18 cellular contexts compared by ENCODE assay signal in genomic region chr19:47643281-47643680, GRCh38. TPM values are rescaled to one million over a fixed set of nuclear protein-coding genes. Genes with fewer than 3 reads are reported as not detected.
A peak's percentile ranks its signal among the peaks of the same experiment; 100 is the strongest.
DNase-seq lines count a peak whose midpoint lies in the region; ATAC-seq, FAIRE-seq and TF ChIP-seq lines count a peak whose summit lies in the region.
"Had no signal": no experiment of that assay in that cellular context is flagged by ENCODE, and none has a peak within 500 bp of the region (broad histone marks: within the 10 kb centered on the region; RNA-seq: fewer than 3 reads in every experiment).

No MANE protein-coding gene starts in this region.

- H3K4me1 ChIP-seq in Caco-2 (peaks cover 46% of the 10 kb centered on the region), HEK293 (ENCODE audit: control insufficient read depth, insufficient read depth, low read length) (peaks cover 21% of the 10 kb centered on the region), small intestine (ENCODE audit: control insufficient read depth in 2 of 2, insufficient read depth in 1 of 2, low read depth in 1 of 2, low read length in 1 of 2) (peaks cover 2 to 3% of the 10 kb centered on the region in 2 donors)

- no peak for FAIRE-seq in small intestine (lab: Jason Lieb, UNC)
- FAIRE-seq: A204.1, H54 had no signal

- no peaks in the 10 kb centered on the region for H3K36me3 ChIP-seq in Caco-2 (ENCODE audit: control insufficient read depth, insufficient read depth, low read length)
- H3K36me3 ChIP-seq in HEK293 (ENCODE audit: control insufficient read depth in 2 of 2, insufficient read depth in 1 of 2, low read length in 2 of 2), result peaks cover 0 to 9% of the 10 kb centered on the region in 2 experiments; a peak in 2 of 3 replicates
- H3K36me3 ChIP-seq in small intestine (ENCODE audit: control insufficient read depth in 2 of 2, insufficient read depth in 2 of 2, low read length in 2 of 2), result peaks cover 0 to 2% of the 10 kb centered on the region in 2 donors

- POLR2A ChIA-PET in Caco-2 (lab: Charles Lee), result no interaction called here
- POLR2A ChIA-PET in HEK293 (lab: Yijun Ruan, JAX), result no interaction called here

- no peaks in the 10 kb centered on the region for H3K27me3 Mint-ChIP-seq in Caco-2 (ENCODE audit: insufficient read depth, unreplicated experiment)
- H3K27me3 Mint-ChIP-seq in nephron progenitor cell (ENCODE audit: low read depth, poor library complexity), result peaks cover 3% of the 10 kb centered on the region
- H3K27me3 Mint-ChIP-seq: CD4-positive, alpha-beta T cell had no signal

- H3K4me3 ChIP-seq in Caco-2 (ENCODE audit: low read depth, low read length) (no peak overlapping the region), HEK293 (ENCODE audit: low read depth, low read length) (no peak overlapping the region), small intestine (ENCODE audit: low read depth in 1 of 2, low read length in 2 of 2) (no peak overlapping the region)
- H3K4me3 ChIP-seq: GM23338 had no signal

- CTCF ChIA-PET in Caco-2 (lab: Charles Lee), result no interaction called here
- CTCF ChIA-PET in HEK293 (lab: Yijun Ruan, JAX), result no interaction called here

- H3K9me3 ChIP-seq in Caco-2 (0 out of 2 replicates have a peak, but pooled peaks cover 8% of the 10 kb centered on the region), HEK293 (ENCODE audit: control insufficient read depth, insufficient read depth, low read depth, low read length) (no peaks in the 10 kb centered on the region), small intestine (ENCODE audit: control insufficient read depth, low read depth) (no peaks in the 10 kb centered on the region)

- TF ChIP-seq CTCF in Caco-2 (IDR thresholded peaks at IDR 0.05; ENCODE audit: insufficient read depth in 1 of 2, low read depth in 1 of 2, low read length in 1 of 2, severe bottlenecking in 1 of 2, unreplicated experiment in 1 of 2), result no peak
- TF ChIP-seq CTCF in HEK293 (tag by site-specific recombination; IDR thresholded peaks at IDR 0.05), result no peak
- no peak for TF ChIP-seq CTCF in nephron progenitor cell (IDR thresholded peaks at IDR 0.05)

- H3K27ac Mint-ChIP-seq in Caco-2 (ENCODE audit: unreplicated experiment), result peak overlapping the region; percentile 99
- peak overlapping the region; percentile 13 for H3K27ac Mint-ChIP-seq in nephron progenitor cell
- H3K27ac Mint-ChIP-seq in stimulated activated effector memory CD8-positive, alpha-beta T cell treated with anti-CD3 and anti-CD28 coated beads, Interleukin-12 subunit alpha, Interleukin-12 subunit beta, amount 100 ng/mL, for 72 hours, result peak overlapping the region; percentile 43
- H3K27ac Mint-ChIP-seq: CD4-positive, alpha-beta T cell; GM23338; HFFc6 had no signal

- no peaks in the 10 kb centered on the region for H3K27me3 ChIP-seq in Caco-2 (replicated peaks; ENCODE audit: control insufficient read depth, insufficient read depth, low read length)
- no peaks in the 10 kb centered on the region for H3K27me3 ChIP-seq in small intestine (ENCODE audit: control insufficient read depth in 2 of 2, insufficient read depth in 2 of 2, low read length in 2 of 2)

- ATAC-seq in stimulated activated effector memory CD8-positive, alpha-beta T cell treated with anti-CD3 and anti-CD28 coated beads, Interleukin-12 subunit alpha, Interleukin-12 subunit beta, amount 100 ng/mL, for 72 hours, result no peak
- ATAC-seq: GM23338 had no signal

- H3K36me3 Mint-ChIP-seq in Caco-2 (ENCODE audit: insufficient read depth, unreplicated experiment) (peaks cover 73% of the 10 kb centered on the region), nephron progenitor cell (ENCODE audit: low read depth) (peaks cover 49% of the 10 kb centered on the region)
- peaks cover 14% of the 10 kb centered on the region for H3K36me3 Mint-ChIP-seq in stimulated activated effector memory CD8-positive, alpha-beta T cell treated with anti-CD3 and anti-CD28 coated beads, Interleukin-12 subunit alpha, Interleukin-12 subunit beta, amount 100 ng/mL, for 72 hours

- WGBS in small intestine, 3 donors, result 92 to 94% (median 94%) methylated on average over 5 of the region's 5 CpGs

- H3K4me3 Mint-ChIP-seq in Caco-2 (ENCODE audit: unreplicated experiment), result no peak overlapping the region
- H3K4me3 Mint-ChIP-seq in nephron progenitor cell, result no peak overlapping the region
- no peak overlapping the region for H3K4me3 Mint-ChIP-seq in stimulated activated effector memory CD8-positive, alpha-beta T cell treated with anti-CD3 and anti-CD28 coated beads, Interleukin-12 subunit alpha, Interleukin-12 subunit beta, amount 100 ng/mL, for 72 hours
- H3K4me3 Mint-ChIP-seq: CD4-positive, alpha-beta T cell; GM23338; HFFc6 had no signal

- peaks cover 42% of the 10 kb centered on the region for H3K4me1 Mint-ChIP-seq in Caco-2 (ENCODE audit: low read depth, unreplicated experiment)
- peaks cover 26% of the 10 kb centered on the region for H3K4me1 Mint-ChIP-seq in nephron progenitor cell
- peaks cover 31% of the 10 kb centered on the region for H3K4me1 Mint-ChIP-seq in stimulated activated effector memory CD8-positive, alpha-beta T cell treated with anti-CD3 and anti-CD28 coated beads, Interleukin-12 subunit alpha, Interleukin-12 subunit beta, amount 100 ng/mL, for 72 hours

- H3K9me3 Mint-ChIP-seq in Caco-2 (ENCODE audit: unreplicated experiment) (no peaks in the 10 kb centered on the region), nephron progenitor cell (peaks cover 14% of the 10 kb centered on the region)
- no peaks in the 10 kb centered on the region for H3K9me3 Mint-ChIP-seq in stimulated activated effector memory CD8-positive, alpha-beta T cell treated with anti-CD3 and anti-CD28 coated beads, Interleukin-12 subunit alpha, Interleukin-12 subunit beta, amount 100 ng/mL, for 72 hours
- H3K9me3 Mint-ChIP-seq: CD4-positive, alpha-beta T cell; HFFc6 had no signal

- no TSS peak for BruUV-seq in Caco-2 (replicated peaks; lab: Mats Ljungman, UMichigan)

- H3K27ac ChIP-seq in HEK293 (ENCODE audit: extremely low read depth, low read depth, low read length) (no peak overlapping the region), small intestine (ENCODE audit: low read depth in 1 of 2, low read length in 1 of 2) (no peak overlapping the region)
- H3K27ac ChIP-seq: C4-2B had no signal

- DNase-seq in Caco-2, result no peak
- DNase-seq in nephron progenitor cell, result no peak
- DNase-seq in stimulated activated effector memory CD8-positive, alpha-beta T cell treated with anti-CD3 and anti-CD28 coated beads, Interleukin-12 subunit alpha, Interleukin-12 subunit beta, amount 100 ng/mL, for 72 hours (ENCODE audit: low spot score in 2 of 2), result no peak
- no peak for DNase-seq in small intestine
- no peak for DNase-seq in activated effector memory CD4-positive, alpha-beta T cell treated with anti-CD3 and anti-CD28 coated beads, Interleukin-2, amount 50 U/mL, for 16 hours
- no peak for DNase-seq in SIG-M5 (lab: John Stamatoyannopoulos, UW)
- DNase-seq: ACHN; CD4-positive, alpha-beta T cell; DMS153; DMS79; GF-D8; HCEC 1CT; HFFc6 had no signal

- intact Hi-C loops in Caco-2 (cut with micrococcal nuclease; ENCODE audit: unreplicated experiment), result no loop called here

TF ChIP-seq in HEK293, 187 proteins besides CTCF, POLR2A, EP300 and RAD21 (continues in another document):
- TF ChIP-seq MYNN (tag by site-specific recombination; IDR thresholded peaks at IDR 0.05; ENCODE audit: borderline replicate concordance) (no peak), ZIC2 (tag by site-specific recombination; IDR thresholded peaks at IDR 0.05) (0 out of 2 replicates have a peak, but pooled peaks have one; percentile 15), REST (tag by site-specific recombination; IDR thresholded peaks at IDR 0.05) (no peak)
- TF ChIP-seq, protein P1, sequence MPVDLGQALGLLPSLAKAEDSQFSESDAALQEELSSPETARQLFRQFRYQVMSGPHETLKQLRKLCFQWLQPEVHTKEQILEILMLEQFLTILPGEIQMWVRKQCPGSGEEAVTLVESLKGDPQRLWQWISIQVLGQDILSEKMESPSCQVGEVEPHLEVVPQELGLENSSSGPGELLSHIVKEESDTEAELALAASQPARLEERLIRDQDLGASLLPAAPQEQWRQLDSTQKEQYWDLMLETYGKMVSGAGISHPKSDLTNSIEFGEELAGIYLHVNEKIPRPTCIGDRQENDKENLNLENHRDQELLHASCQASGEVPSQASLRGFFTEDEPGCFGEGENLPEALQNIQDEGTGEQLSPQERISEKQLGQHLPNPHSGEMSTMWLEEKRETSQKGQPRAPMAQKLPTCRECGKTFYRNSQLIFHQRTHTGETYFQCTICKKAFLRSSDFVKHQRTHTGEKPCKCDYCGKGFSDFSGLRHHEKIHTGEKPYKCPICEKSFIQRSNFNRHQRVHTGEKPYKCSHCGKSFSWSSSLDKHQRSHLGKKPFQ (tag by site-specific recombination; IDR thresholded peaks at IDR 0.05), result no peak

RNA-seq across cellular contexts. Expression of gene BICRA, which starts 34.3 kb away (rescaled TPM):
- total RNA-seq in Caco-2 (2022), result 34.3 and 38.8 TPM in 2 replicates
- polyA plus RNA-seq in small intestine, result 1 to 10 TPM; 4.3 to 8.7 (median 8.1) TPM

Comparison
In these comparisons a context has a peak if more than half of its experiments do, and no peak if none do; other contexts are left out.
1. H3K27ac Mint-ChIP-seq: peak in every context shown above with its lines; median percentile 99 in Caco-2; 43 in stimulated activated effector memory CD8-positive, alpha-beta T cell treated with anti-CD3 and anti-CD28 coated beads, Interleukin-12 subunit alpha, Interleukin-12 subunit beta, amount 100 ng/mL, for 72 hours; 13 in nephron progenitor cell.